In the genomic region with DNA sequence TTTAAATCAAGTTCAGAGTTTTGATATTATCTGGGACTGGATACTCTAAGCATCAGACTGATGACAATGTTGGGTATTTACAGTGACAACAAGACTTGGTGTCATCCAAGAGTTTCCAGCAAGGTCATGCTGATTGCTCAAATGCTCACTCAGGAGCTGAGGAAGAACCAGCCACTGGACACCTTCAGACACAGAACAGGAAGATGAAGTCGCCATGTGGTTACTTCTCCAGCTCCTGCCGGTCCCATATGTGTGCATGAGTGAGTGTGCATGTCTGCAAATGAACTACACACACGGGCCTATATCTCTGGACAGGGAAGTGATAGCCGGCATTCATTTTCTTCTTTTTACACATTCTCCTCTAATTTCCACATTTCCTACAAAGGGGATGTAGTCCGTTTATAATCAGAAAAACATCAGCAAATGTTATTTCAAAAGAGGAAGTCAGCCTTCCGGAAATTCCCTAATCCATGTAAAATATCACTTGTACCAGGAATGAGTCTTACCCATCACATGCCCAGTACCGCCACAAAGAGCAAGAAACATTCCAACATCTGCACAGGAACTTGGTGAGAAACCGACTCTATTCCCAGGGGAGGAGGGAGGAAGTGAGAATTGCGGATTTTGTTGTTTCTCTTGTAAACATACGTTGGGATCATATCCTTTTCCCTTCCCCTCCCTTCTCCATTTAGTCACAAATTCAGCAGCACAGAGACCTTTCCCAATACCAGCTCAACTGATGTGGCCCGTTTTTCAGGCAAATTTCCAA, we compare ENCODE assay signal across 2 cellular contexts.
TF ChIP-seq lines count a peak whose summit lies in the region.

No MANE protein-coding gene starts in this region.

TF ChIP-seq in IMR-90, 13 proteins besides CTCF, POLR2A, EP300 and RAD21:
- TF ChIP-seq NFE2L2 (IDR thresholded peaks at IDR 0.05; ENCODE audit: low read depth, low read length): peak; percentile 41; the same call in 1 of the 2 replicates
- TF ChIP-seq, protein P1, sequence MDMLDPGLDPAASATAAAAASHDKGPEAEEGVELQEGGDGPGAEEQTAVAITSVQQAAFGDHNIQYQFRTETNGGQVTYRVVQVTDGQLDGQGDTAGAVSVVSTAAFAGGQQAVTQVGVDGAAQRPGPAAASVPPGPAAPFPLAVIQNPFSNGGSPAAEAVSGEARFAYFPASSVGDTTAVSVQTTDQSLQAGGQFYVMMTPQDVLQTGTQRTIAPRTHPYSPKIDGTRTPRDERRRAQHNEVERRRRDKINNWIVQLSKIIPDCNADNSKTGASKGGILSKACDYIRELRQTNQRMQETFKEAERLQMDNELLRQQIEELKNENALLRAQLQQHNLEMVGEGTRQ (IDR thresholded peaks at IDR 0.05; ENCODE audit: low read depth, low read length): peak; percentile 62
- TF ChIP-seq MAZ (IDR thresholded peaks at IDR 0.05; ENCODE audit: borderline replicate concordance, low read depth, low read length): no peak
- TF ChIP-seq, protein P2, sequence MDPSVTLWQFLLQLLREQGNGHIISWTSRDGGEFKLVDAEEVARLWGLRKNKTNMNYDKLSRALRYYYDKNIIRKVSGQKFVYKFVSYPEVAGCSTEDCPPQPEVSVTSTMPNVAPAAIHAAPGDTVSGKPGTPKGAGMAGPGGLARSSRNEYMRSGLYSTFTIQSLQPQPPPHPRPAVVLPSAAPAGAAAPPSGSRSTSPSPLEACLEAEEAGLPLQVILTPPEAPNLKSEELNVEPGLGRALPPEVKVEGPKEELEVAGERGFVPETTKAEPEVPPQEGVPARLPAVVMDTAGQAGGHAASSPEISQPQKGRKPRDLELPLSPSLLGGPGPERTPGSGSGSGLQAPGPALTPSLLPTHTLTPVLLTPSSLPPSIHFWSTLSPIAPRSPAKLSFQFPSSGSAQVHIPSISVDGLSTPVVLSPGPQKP (IDR thresholded peaks at IDR 0.05; ENCODE audit: borderline replicate concordance, low read depth, low read length): no peak
- peak; percentile 36; the same call in 1 of the 2 replicates for TF ChIP-seq BHLHE40 (IDR thresholded peaks at IDR 0.05; ENCODE audit: low read depth, low read length)
- no peak for TF ChIP-seq CHD1 (IDR thresholded peaks at IDR 0.05; ENCODE audit: low read depth, low read length)
- TF ChIP-seq CEBPB (IDR thresholded peaks at IDR 0.05; ENCODE audit: low read depth, low read length): peak; percentile 21; the same call in 1 of the 2 replicates
TF ChIP-seq in IMR-90: peak in this region for 4.

TF ChIP-seq in K562, 482 proteins besides CTCF, POLR2A, EP300 and RAD21:
- TF ChIP-seq SPI1 (IDR thresholded peaks at IDR 0.05; ENCODE audit: borderline replicate concordance, low read depth, low read length) (0 out of 2 replicates have a peak, but pooled peaks have one; percentile 9), DIDO1 (tag; IDR thresholded peaks at IDR 0.05; ENCODE audit: low read depth) (no peak), KHSRP (IDR thresholded peaks at IDR 0.05) (no peak)
TF ChIP-seq in K562: peak in this region for 1.
